In genomic region chr17:76725580-76726230, GRCh38 we compare ENCODE assay signal across 8 cellular contexts. TPM values are rescaled to one million over a fixed set of nuclear protein-coding genes. Genes with fewer than 3 reads are reported as not detected.
DNase-seq lines count a peak whose midpoint lies in the region; ATAC-seq, FAIRE-seq and TF ChIP-seq lines count a peak whose summit lies in the region.

No MANE protein-coding gene starts in this region.

- TF ChIP-seq CTCF in VCaP (conservative IDR thresholded peaks at IDR 0.05) (no peak), keratinocyte (optimal IDR thresholded peaks at IDR 0.05 in 1 of 3, IDR thresholded peaks at IDR 0.05 in 1 of 3, conservative IDR thresholded peaks at IDR 0.05 in 1 of 3; ENCODE audit: extremely low read depth in 1 of 3, insufficient read depth in 2 of 3, low read length in 3 of 3) (no peak)

- dilution Hi-C loops in keratinocyte (cut with MboI; ENCODE audit: extremely low pct_ligation_motif_present, low sequenced_read_pairs): no loop called here

- H3K27me3 ChIP-seq in HUES6 (ENCODE audit: control insufficient read depth, insufficient read depth, low read length): no peaks in the 10 kb centered on the region
- H3K27me3 ChIP-seq in keratinocyte (ENCODE audit: control insufficient read depth, extremely low read depth, insufficient read depth, low read length): no peaks in the 10 kb centered on the region

- peaks cover 6% of the 10 kb centered on the region for H4K20me1 ChIP-seq in keratinocyte (ENCODE audit: control insufficient read depth, extremely low read depth, insufficient read depth, low read length)

- peak overlapping the region; percentile 96 for H3K4me3 ChIP-seq in HUES6 (ENCODE audit: low read depth, low read length)
- H3K4me3 ChIP-seq in keratinocyte (ENCODE audit: control insufficient read depth in 2 of 3, extremely low read depth in 1 of 3, insufficient read depth in 2 of 3, low read depth in 1 of 3, low read length in 3 of 3): peak overlapping the region; percentile 81 to 93 (median 88)

- peaks cover 11% of the 10 kb centered on the region for H3K4me1 ChIP-seq in HUES6 (ENCODE audit: control insufficient read depth, insufficient read depth, low read length)
- peaks cover 20% of the 10 kb centered on the region for H3K4me1 ChIP-seq in keratinocyte (ENCODE audit: control insufficient read depth, extremely low read depth, insufficient read depth, low read length)

- DNase-seq in COLO668 (lab: John Stamatoyannopoulos, UW; ENCODE audit: unreplicated experiment): peak; percentile 47
- DNase-seq in T47D (ENCODE audit: low read depth in 1 of 2, low spot score in 1 of 2): peak; percentile 61 to 69
- no peak for DNase-seq in keratinocyte (ENCODE audit: low read depth, low spot score)
- peak; percentile 45 to 71 (median 61) for DNase-seq in stimulated activated CD4-positive, alpha-beta T cell treated with anti-CD3 and anti-CD28 coated beads, Interleukin-1b, Interleukin-23, amount 100 ng/mL, for 24 hours (ENCODE audit: low read depth in 4 of 4, low spot score in 1 of 4)
- no peak for DNase-seq in cerebellar nuclear complex (lab: John Stamatoyannopoulos, UW)

- H3K9me3 ChIP-seq in HUES6 (ENCODE audit: control insufficient read depth, insufficient read depth, low read depth, low read length) (no peaks in the 10 kb centered on the region), keratinocyte (ENCODE audit: control insufficient read depth, low read depth, low read length) (no peaks in the 10 kb centered on the region)

- H3K9ac ChIP-seq in HUES6 (ENCODE audit: low read length) (peak overlapping the region; percentile 86), keratinocyte (ENCODE audit: control insufficient read depth, extremely low read depth, insufficient read depth, low read length) (peak overlapping the region; percentile 91)

- in situ Hi-C loops in T47D (cut with HindIII; ENCODE audit: low pct_unique_long_range_greater_than_20kb, low sequenced_read_pairs): no loop called here

- peak; percentile 21 for ATAC-seq in GM21360 (IDR thresholded peaks at IDR 0.05; ENCODE audit: unreplicated experiment)

- H3K79me2 ChIP-seq in keratinocyte (ENCODE audit: control insufficient read depth, insufficient read depth, low read length): peaks cover 67% of the 10 kb centered on the region

- H3K27ac ChIP-seq in HUES6 (ENCODE audit: low read depth, low read length) (peak overlapping the region; percentile 80), VCaP (peak overlapping the region; percentile 99), keratinocyte (ENCODE audit: control insufficient read depth, insufficient read depth, low read length) (peak overlapping the region; percentile 83)

- peaks cover 3% of the 10 kb centered on the region for H3K9me1 ChIP-seq in keratinocyte (ENCODE audit: control insufficient read depth, extremely low read depth, insufficient read depth, low read length)

- peaks cover 46% of the 10 kb centered on the region for H3K36me3 ChIP-seq in HUES6 (ENCODE audit: control insufficient read depth, insufficient read depth, low read length)
- H3K36me3 ChIP-seq in keratinocyte (ENCODE audit: control insufficient read depth in 2 of 2, extremely low read depth in 1 of 2, insufficient read depth in 2 of 2, low read length in 2 of 2): peaks cover 21 to 35% of the 10 kb centered on the region in 2 experiments

- H3K4me2 ChIP-seq in keratinocyte (ENCODE audit: control insufficient read depth, extremely low read depth, insufficient read depth, low read depth, low read length): peak overlapping the region; percentile 99

- FAIRE-seq in keratinocyte (lab: Jason Lieb, UNC): no peak

- H2AFZ ChIP-seq in keratinocyte (ENCODE audit: control insufficient read depth, low read length): peak overlapping the region; percentile 86

RNA-seq across cellular contexts. Expression of gene JMJD6, which starts 0.7 kb away (rescaled TPM):
- polyA plus RNA-seq in keratinocyte: 11.0 to 14.6 TPM (median 12.0 TPM) in 3 replicates
- polyA plus RNA-seq in keratinocyte (2011; ENCODE audit: low read depth): 27.7 TPM
- polyA plus RNA-seq in keratinocyte (2011; cell fraction: cytosol; rRNA removed): 8.1 and 10.9 TPM in 2 replicates
- polyA plus RNA-seq in keratinocyte (2011; cell fraction: nucleus; rRNA removed): 19.0 and 23.1 TPM in 2 replicates
- 28.4 and 34.2 TPM in 2 replicates for polyA plus RNA-seq in keratinocyte (2012; ENCODE audit: low replicate concordance)
- 4.6 to 20.5 TPM (median 6.6 TPM) in 3 replicates for polyA minus RNA-seq in keratinocyte
- 10.4 TPM for polyA minus RNA-seq in keratinocyte (2011; cell fraction: cytosol; rRNA and poly(A)+ RNA removed)
- 4.7 and 8.1 TPM in 2 replicates for polyA minus RNA-seq in keratinocyte (2011; cell fraction: nucleus; rRNA and poly(A)+ RNA removed)

RNA-seq across cellular contexts. Expression of gene METTL23, which starts 0.9 kb away (rescaled TPM):
- 32.3 to 48.3 TPM (median 37.6 TPM) in 3 replicates for polyA plus RNA-seq in keratinocyte
- 25.5 TPM for polyA plus RNA-seq in keratinocyte (2011; ENCODE audit: low read depth)
- polyA plus RNA-seq in keratinocyte (2011; cell fraction: cytosol; rRNA removed): 29.6 and 46.7 TPM in 2 replicates
- 33.2 and 35.7 TPM in 2 replicates for polyA plus RNA-seq in keratinocyte (2011; cell fraction: nucleus; rRNA removed)
- 26.7 and 26.9 TPM in 2 replicates for polyA plus RNA-seq in keratinocyte (2012; ENCODE audit: low replicate concordance)
- polyA minus RNA-seq in keratinocyte: 5.5 to 22.8 TPM (median 12.5 TPM) in 3 replicates
- polyA minus RNA-seq in keratinocyte (2011; cell fraction: cytosol; rRNA and poly(A)+ RNA removed): 13.2 TPM
- 7.7 and 11.8 TPM in 2 replicates for polyA minus RNA-seq in keratinocyte (2011; cell fraction: nucleus; rRNA and poly(A)+ RNA removed)

RNA-seq across cellular contexts. Expression of gene SRSF2, which starts 11.4 kb away (rescaled TPM):
- 161 to 249 TPM (median 197 TPM) in 3 replicates for polyA plus RNA-seq in keratinocyte
- polyA plus RNA-seq in keratinocyte (2011; ENCODE audit: low read depth): 84.2 TPM
- 112 and 144 TPM in 2 replicates for polyA plus RNA-seq in keratinocyte (2011; cell fraction: cytosol; rRNA removed)
- 291 and 392 TPM in 2 replicates for polyA plus RNA-seq in keratinocyte (2011; cell fraction: nucleus; rRNA removed)
- polyA plus RNA-seq in keratinocyte (2012; ENCODE audit: low replicate concordance): 141 and 174 TPM in 2 replicates
- 54.3 to 75.8 TPM (median 70.4 TPM) in 3 replicates for polyA minus RNA-seq in keratinocyte
- 215 TPM for polyA minus RNA-seq in keratinocyte (2011; cell fraction: cytosol; rRNA and poly(A)+ RNA removed)
- 166 and 224 TPM in 2 replicates for polyA minus RNA-seq in keratinocyte (2011; cell fraction: nucleus; rRNA and poly(A)+ RNA removed)

RNA-seq across cellular contexts. Expression of gene MFSD11, which starts 12.2 kb away (rescaled TPM):
- polyA plus RNA-seq in keratinocyte: 14.6 to 17.6 TPM (median 15.2 TPM) in 3 replicates
- 11.9 TPM for polyA plus RNA-seq in keratinocyte (2011; ENCODE audit: low read depth)
- polyA plus RNA-seq in keratinocyte (2011; cell fraction: cytosol; rRNA removed): 7.7 and 12.8 TPM in 2 replicates
- polyA plus RNA-seq in keratinocyte (2011; cell fraction: nucleus; rRNA removed): 24.4 and 27.0 TPM in 2 replicates
- 10.3 and 16.5 TPM in 2 replicates for polyA plus RNA-seq in keratinocyte (2012; ENCODE audit: low replicate concordance)
- polyA minus RNA-seq in keratinocyte: 14.2 to 26.0 TPM (median 14.8 TPM) in 3 replicates
- 4.8 TPM for polyA minus RNA-seq in keratinocyte (2011; cell fraction: cytosol; rRNA and poly(A)+ RNA removed)
- polyA minus RNA-seq in keratinocyte (2011; cell fraction: nucleus; rRNA and poly(A)+ RNA removed): 27.2 and 29.7 TPM in 2 replicates

RNA-seq across cellular contexts. Expression of gene MXRA7, which starts 14.9 kb away (rescaled TPM):
- 113 to 118 TPM (median 114 TPM) in 3 replicates for polyA plus RNA-seq in keratinocyte
- 33.4 TPM for polyA plus RNA-seq in keratinocyte (2011; ENCODE audit: low read depth)
- polyA plus RNA-seq in keratinocyte (2011; cell fraction: cytosol; rRNA removed): 123 and 172 TPM in 2 replicates
- 70.8 and 71.4 TPM in 2 replicates for polyA plus RNA-seq in keratinocyte (2011; cell fraction: nucleus; rRNA removed)
- 85.9 and 96.7 TPM in 2 replicates for polyA plus RNA-seq in keratinocyte (2012; ENCODE audit: low replicate concordance)
- 64.9 to 161 TPM (median 87.3 TPM) in 3 replicates for polyA minus RNA-seq in keratinocyte
- polyA minus RNA-seq in keratinocyte (2011; cell fraction: cytosol; rRNA and poly(A)+ RNA removed): 82.7 TPM
- 21.7 and 52.1 TPM in 2 replicates for polyA minus RNA-seq in keratinocyte (2011; cell fraction: nucleus; rRNA and poly(A)+ RNA removed)

Comparison
In these comparisons a context has a peak if more than half of its experiments do, and no peak if none do; other contexts are left out.
1. DNase-seq: peak in COLO668 (single experiment), T47D (2 of 2) and stimulated activated CD4-positive, alpha-beta T cell treated with anti-CD3 and anti-CD28 coated beads, Interleukin-1b, Interleukin-23, amount 100 ng/mL, for 24 hours (4 of 4); none in keratinocyte (single experiment) and cerebellar nuclear complex (0 of 2).
2. Peak in every context shown above with its lines, with median percentiles within 50 percentile points of each other: H3K27ac ChIP-seq.